In genomic region chr5:140143521-140144258, GRCh38 we compare ENCODE assay signal across 1 cellular context.
TF ChIP-seq lines count a peak whose summit lies in the region.

No MANE protein-coding gene starts in this region.

TF ChIP-seq in GM12878, 131 proteins besides CTCF, POLR2A, EP300 and RAD21:
- TF ChIP-seq GABPA (IDR thresholded peaks at IDR 0.05; ENCODE audit: low read depth) (no peak), PKNOX1 (IDR thresholded peaks at IDR 0.05) (no peak), NR2C1 (IDR thresholded peaks at IDR 0.05) (no peak), NFYA (IDR thresholded peaks at IDR 0.05; ENCODE audit: borderline replicate concordance, low read depth, low read length) (no peak), CBX3 (IDR thresholded peaks at IDR 0.05; ENCODE audit: borderline replicate concordance, low read depth) (no peak)
TF ChIP-seq in GM12878: peak in this region for 0.
